8 cellular contexts compared by ENCODE assay signal in the genomic region with DNA sequence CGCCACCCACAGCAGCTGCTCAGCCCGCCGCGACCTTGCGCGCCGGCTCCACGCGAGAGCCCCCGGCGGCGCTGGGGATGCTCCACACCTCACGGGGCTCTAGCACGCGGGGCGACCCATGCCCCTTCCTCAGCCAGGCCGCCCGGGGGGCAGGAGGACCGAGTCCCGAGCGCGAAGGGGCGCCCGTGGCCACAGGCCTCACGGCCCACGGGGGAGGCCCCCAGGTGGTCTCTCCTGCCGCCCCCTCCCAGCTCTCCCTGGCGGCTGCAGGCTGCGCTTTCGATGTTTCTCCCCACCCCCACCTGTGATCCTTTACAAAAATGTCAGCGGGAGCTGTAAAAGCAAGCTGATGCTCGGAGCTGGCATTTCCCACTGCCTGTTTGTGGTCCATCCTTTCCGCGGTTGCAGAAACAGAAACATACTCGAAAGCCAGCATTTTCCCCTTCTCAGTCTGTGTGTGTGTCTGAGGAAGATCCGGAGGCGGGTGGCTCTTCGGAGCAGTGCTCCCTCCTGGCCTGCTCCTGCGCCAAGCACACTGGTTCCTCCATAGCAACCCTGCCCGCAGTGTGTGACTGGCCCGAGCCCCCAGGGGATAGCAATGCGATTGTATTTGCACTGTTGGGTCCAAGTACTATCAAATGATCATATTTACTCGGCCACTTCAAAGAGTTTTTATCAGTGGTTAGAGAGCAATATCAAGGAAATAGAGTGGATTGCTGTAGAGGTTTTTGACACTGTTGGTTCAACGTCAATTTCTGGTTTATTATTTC. TPM values are rescaled to one million over a fixed set of nuclear protein-coding genes. Genes with fewer than 3 reads are reported as not detected.
A peak's percentile ranks its signal among the peaks of the same experiment; 100 is the strongest.
DNase-seq lines count a peak whose midpoint lies in the region; ATAC-seq and TF ChIP-seq lines count a peak whose summit lies in the region.

No MANE protein-coding gene starts in this region.

- no peaks in the 10 kb centered on the region for H3K36me3 ChIP-seq in OCI-LY1 (ENCODE audit: insufficient read depth, low read length)

- H3K9me3 Mint-ChIP-seq in naive B cell, result peaks cover 5 to 16% (median 6%) of the 10 kb centered on the region in 7 donors

- H3K4me1 Mint-ChIP-seq in naive B cell, result peaks cover 19 to 38% (median 28%) of the 10 kb centered on the region in 3 donors

- no peaks in the 10 kb centered on the region for H3K9me2 ChIP-seq in OCI-LY1 (ENCODE audit: low read depth, low read length)

- intact Hi-C loops in dorsolateral prefrontal cortex (cut with DNase I), result loop anchor here (5.0 to 10.0 kb wide), 5 partner anchors 225 to 1538 kb away; no protein-coding TSS in a partner anchor

- H3K27ac ChIP-seq in OCI-LY1 (ENCODE audit: low read depth, low read length, poor library complexity, severe bottlenecking), result no peak overlapping the region
- H3K27ac ChIP-seq in dorsolateral prefrontal cortex, result peak overlapping the region in 36 of 59 donors; percentile 14 to 93 (median 57)

- DNase-seq in AG08395 (ENCODE audit: low spot score) (peak; percentile 15), GM12865 (ENCODE audit: low read depth) (peak; percentile 13), dorsolateral prefrontal cortex (peak in 2 of 10 donors; percentile 45 to 71), naive B cell (no peak), HT-29 (ENCODE audit: low spot score) (no peak)

- H3K27me3 Mint-ChIP-seq in naive B cell, result peaks cover 52 to 72% (median 54%) of the 10 kb centered on the region in 3 donors

- no peak for ATAC-seq in naive B cell (ENCODE audit: low read depth in 2 of 2)
- ATAC-seq in GM18861 (IDR thresholded peaks at IDR 0.05; ENCODE audit: unreplicated experiment), result no peak
- ATAC-seq in HG03439 (IDR thresholded peaks at IDR 0.05; ENCODE audit: unreplicated experiment), result no peak

- no peak overlapping the region for H3K9ac ChIP-seq in OCI-LY1 (ENCODE audit: low read length)

- H3K27me3 ChIP-seq in OCI-LY1 (ENCODE audit: insufficient read depth, low read length) (peaks cover 9% of the 10 kb centered on the region; the same call in 1 of the 2 replicates), dorsolateral prefrontal cortex (peaks cover 0 to 42% (median 4%) of the 10 kb centered on the region in 45 donors)

- H3K4me3 ChIP-seq in GM12865 (ENCODE audit: low read depth, low read length), result peak overlapping the region; percentile 46
- peak overlapping the region; percentile 57 for H3K4me3 ChIP-seq in OCI-LY1 (ENCODE audit: low read depth, low read length, poor library complexity, severe bottlenecking)
- peak overlapping the region; percentile 41 to 76 (median 67) for H3K4me3 ChIP-seq in dorsolateral prefrontal cortex

- H3K79me2 ChIP-seq in OCI-LY1 (ENCODE audit: insufficient read depth, low read length), result no peaks in the 10 kb centered on the region

- no peaks in the 10 kb centered on the region for H4K20me1 ChIP-seq in OCI-LY1 (ENCODE audit: insufficient read depth, low read length)

- H3K36me3 Mint-ChIP-seq in naive B cell, result no peaks in the 10 kb centered on the region

- no peaks in the 10 kb centered on the region for H3F3A ChIP-seq in OCI-LY1 (ENCODE audit: insufficient read depth, low read length)

- H3K9me3 ChIP-seq in OCI-LY1 (ENCODE audit: low read length), result no peaks in the 10 kb centered on the region

- peak overlapping the region; percentile 60 for H3K4me2 ChIP-seq in OCI-LY1 (ENCODE audit: low read length)

- no peak overlapping the region for H2AFZ ChIP-seq in OCI-LY1 (ENCODE audit: low read length)

- peaks cover 7% of the 10 kb centered on the region for H3K4me1 ChIP-seq in OCI-LY1 (ENCODE audit: insufficient read depth, low read length, severe bottlenecking)

- TF ChIP-seq CTCF in GM12865 (IDR thresholded peaks at IDR 0.05; ENCODE audit: insufficient read depth, low read depth, low read length, missing control alignments) (no peak), OCI-LY1 (IDR thresholded peaks at IDR 0.05; ENCODE audit: low read length) (no peak), dorsolateral prefrontal cortex (IDR thresholded peaks at IDR 0.05 in 54 of 56, conservative IDR thresholded peaks at IDR 0.05 in 2 of 56; ENCODE audit: low read depth in 1 of 56, partially characterized antibody in 56 of 56) (peak in 6 of 56 donors; percentile 0 to 32 (median 23))

- no peak overlapping the region for H3K27ac Mint-ChIP-seq in naive B cell

- H3K4me3 Mint-ChIP-seq in naive B cell, result peak overlapping the region; percentile 82 to 89 (median 87)

RNA-seq across cellular contexts. Expression of gene KIF26B, which starts 2.1 kb away (rescaled TPM):
- total RNA-seq in dorsolateral prefrontal cortex, result 10 to 100 TPM in 20 of 120 experiments, 1 to 10 TPM in 100; 3.9 to 20.8 (median 8.4) TPM
- under 1 TPM in 2 of 6 donors, not detected in 4; 0.01 to 0.04 TPM for polyA plus RNA-seq in naive B cell (ENCODE audit: low read depth in 6 of 6)
- 0.74 and 0.76 TPM in 2 replicates for total RNA-seq in HT-29 (2014; rRNA removed; shearing (Covaris generic))

Comparison
In these comparisons a context has a peak if more than half of its experiments do, and no peak if none do; other contexts are left out.
1. DNase-seq: peak in AG08395 (single experiment) and GM12865 (single experiment); none in naive B cell (single experiment) and HT-29 (single experiment).
2. Peak in every context shown above with its lines, with median percentiles within 50 percentile points of each other: H3K4me3 ChIP-seq.